In the genomic region with DNA sequence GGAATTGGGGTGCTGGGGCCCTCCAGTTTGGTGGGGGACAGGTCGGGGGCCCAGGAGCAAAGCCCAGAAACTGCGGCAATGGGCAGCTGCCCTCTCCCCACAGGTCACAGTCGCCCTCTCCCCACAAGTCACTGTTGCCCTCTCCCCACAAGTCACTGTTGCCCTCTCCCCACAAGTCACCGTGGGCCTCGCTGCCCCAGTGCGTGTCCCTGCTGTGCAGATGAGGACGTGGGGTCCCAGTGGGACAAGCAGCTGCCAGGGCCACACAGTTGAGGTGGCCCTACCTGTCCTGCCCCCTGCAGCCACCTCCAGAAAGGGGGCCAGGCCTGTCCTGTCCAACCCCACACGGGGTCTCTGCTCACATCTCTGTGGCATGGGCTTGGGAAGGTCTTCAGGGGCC, we compare ENCODE assay signal across 36 cellular contexts. TPM values are rescaled to one million over a fixed set of nuclear protein-coding genes. Genes with fewer than 3 reads are reported as not detected.
"Had no signal": no experiment of that assay in that cellular context is flagged by ENCODE, and none has a peak within 500 bp of the region (broad histone marks: within the 10 kb centered on the region; RNA-seq: fewer than 3 reads in every experiment).

No MANE protein-coding gene starts in this region.

- H3K4me3 Mint-ChIP-seq: activated B cell treated with CpG ODN at 0.5 μM for 24 hours; activated CD4-positive, alpha-beta memory T cell treated with anti-CD3 and anti-CD28 coated beads for 36 hours; activated CD4-positive, alpha-beta T cell treated with anti-CD3 and anti-CD28 coated beads, Interleukin-2, amount 10 ng/mL, durations not matched to agents 24 days and 14 days; activated CD8-positive, alpha-beta T cell treated with anti-CD3 and anti-CD28 coated beads for 36 hours; activated naive CD4-positive, alpha-beta T cell treated with anti-CD3 and anti-CD28 coated beads for 36 hours; activated naive CD8-positive, alpha-beta T cell treated with anti-CD3 and anti-CD28 coated beads for 36 hours; activated T-cell treated with anti-CD3 and anti-CD28 coated beads, Interleukin-2, amount 50 U/mL, for 4 hours; activated T-cell treated with anti-CD3 and anti-CD28 coated beads, Interleukin-2, amount 50 U/mL, for 72 hours; activated T-helper 1 cell treated with anti-CD3 and anti-CD28 coated beads, Interleukin-12 subunit alpha, Interleukin-12 subunit beta, Interleukin-2, Interleukin-4 antibody, amounts not matched to agents 30 ng/mL and 10 ng/mL and 1 ng/mL, durations not matched to agents 14 hours and 24 hours and 36 hours; activated T-helper 17 cell treated with anti-CD3 and anti-CD28 coated beads, Interleukin-2, amount 50 U/mL, for 72 hours; T-helper 1 cell treated with Interleukin-12 subunit alpha and Interleukin-12 subunit beta and Interleukin-4 antibody, amounts not matched to agents 30 μg/mL and 1 μg/mL, for 36 hours; T-helper 2 cell treated with Interferon-gamma antibody and Interleukin-4, amounts not matched to agents 5 μg/mL and 100 μg/mL, for 36 hours had no signal

- H3K9me3 ChIP-seq: adrenal gland, body of pancreas had no signal

- H3K27me3 Mint-ChIP-seq: activated CD4-positive, alpha-beta T cell treated with anti-CD3 and anti-CD28 coated beads, Interleukin-2, amount 10 ng/mL, durations not matched to agents 24 days and 14 days; activated CD8-positive, alpha-beta T cell treated with anti-CD3 and anti-CD28 coated beads for 36 hours; activated naive CD8-positive, alpha-beta T cell treated with anti-CD3 and anti-CD28 coated beads for 36 hours; activated T-helper 17 cell treated with anti-CD3 and anti-CD28 coated beads, Interleukin-2, amount 50 U/mL, for 72 hours had no signal

- DNase-seq: activated B cell treated with CpG ODN at 0.5 μM for 24 hours; activated CD4-positive, alpha-beta memory T cell treated with anti-CD3 and anti-CD28 coated beads for 36 hours; activated CD4-positive, alpha-beta T cell treated with anti-CD3 and anti-CD28 coated beads for 4 hours; activated CD4-positive, alpha-beta T cell treated with anti-CD3 and anti-CD28 coated beads, Interleukin-2, amount 10 ng/mL, durations not matched to agents 24 days and 14 days; activated CD4-positive, alpha-beta T cell treated with anti-CD3 and anti-CD28 coated beads, Interleukin-2, amount 50 U/mL, for 1 hour; activated CD4-positive, alpha-beta T cell treated with anti-CD3 and anti-CD28 coated beads, Interleukin-2, amount 50 U/mL, for 4 hours; activated CD4-positive, CD25-positive, alpha-beta regulatory T cell treated with anti-CD3 and anti-CD28 coated beads, Interleukin-2, amount 50 U/mL, for 72 hours; activated CD8-positive, alpha-beta T cell treated with anti-CD3 and anti-CD28 coated beads for 36 hours; activated effector memory CD4-positive, alpha-beta T cell treated with anti-CD3 and anti-CD28 coated beads, Interleukin-2, amount 50 U/mL, for 16 hours; activated gamma-delta T cell treated with Interleukin-2 at 50 U/mL for 16 hours; activated naive CD4-positive, alpha-beta T cell; activated naive CD4-positive, alpha-beta T cell treated with anti-CD3 and anti-CD28 coated beads for 36 hours; activated naive CD4-positive, alpha-beta T cell treated with anti-CD3 and anti-CD28 coated beads, Interleukin-2, amount 50 U/mL, for 16 hours; activated naive CD8-positive, alpha-beta T cell treated with anti-CD3 and anti-CD28 coated beads for 36 hours; activated T-cell treated with anti-CD3 and anti-CD28 coated beads, Interleukin-2, amount 50 U/mL, for 4 hours; activated T-cell treated with anti-CD3 and anti-CD28 coated beads, Interleukin-2, amount 50 U/mL, for 72 hours; adrenal gland; amniotic stem cell; body of pancreas; brain microvascular endothelial cell; central memory CD4-positive, alpha-beta T cell; T-helper 1 cell; T-helper 2 cell; T-helper 9 cell had no signal

- H3K27me3 ChIP-seq: adrenal gland, body of pancreas, brain microvascular endothelial cell, breast epithelium had no signal

- H3K4me3 ChIP-seq: adrenal gland, body of pancreas, breast epithelium had no signal

- H3K4me1 Mint-ChIP-seq: activated B cell treated with CpG ODN at 0.5 μM for 24 hours; activated CD4-positive, alpha-beta T cell treated with anti-CD3 and anti-CD28 coated beads, Interleukin-2, amount 10 ng/mL, durations not matched to agents 24 days and 14 days; activated naive CD8-positive, alpha-beta T cell treated with anti-CD3 and anti-CD28 coated beads for 36 hours; activated T-helper 17 cell treated with anti-CD3 and anti-CD28 coated beads, Interleukin-2, amount 50 U/mL, for 72 hours had no signal

- H3K36me3 Mint-ChIP-seq: activated naive CD8-positive, alpha-beta T cell treated with anti-CD3 and anti-CD28 coated beads for 36 hours had no signal

- H3K36me3 ChIP-seq: adrenal gland, brain microvascular endothelial cell, breast epithelium had no signal

- H3K27ac ChIP-seq: adrenal gland, body of pancreas, brain microvascular endothelial cell, breast epithelium, VCaP had no signal

- H3K4me1 ChIP-seq: adrenal gland, breast epithelium had no signal

- H3K27ac Mint-ChIP-seq: activated B cell treated with CpG ODN at 0.5 μM for 24 hours; activated CD4-positive, alpha-beta memory T cell treated with anti-CD3 and anti-CD28 coated beads for 36 hours; activated CD4-positive, alpha-beta T cell treated with anti-CD3 and anti-CD28 coated beads, Interleukin-2, amount 10 ng/mL, durations not matched to agents 24 days and 14 days; activated CD8-positive, alpha-beta T cell treated with anti-CD3 and anti-CD28 coated beads for 36 hours; activated naive CD4-positive, alpha-beta T cell treated with anti-CD3 and anti-CD28 coated beads for 36 hours; activated naive CD4-positive, alpha-beta T cell treated with anti-CD3 and anti-CD28 coated beads, Interleukin-2, amount 50 U/mL, for 72 hours; activated naive CD8-positive, alpha-beta T cell treated with anti-CD3 and anti-CD28 coated beads for 36 hours; activated T-cell treated with anti-CD3 and anti-CD28 coated beads, Interleukin-2, amount 50 U/mL, for 72 hours; activated T-helper 1 cell treated with anti-CD3 and anti-CD28 coated beads, Interleukin-12 subunit alpha, Interleukin-12 subunit beta, Interleukin-2, Interleukin-4 antibody, amounts not matched to agents 30 ng/mL and 10 ng/mL and 1 ng/mL, durations not matched to agents 14 hours and 24 hours and 36 hours; activated T-helper 17 cell treated with anti-CD3 and anti-CD28 coated beads, Interleukin-2, amount 50 U/mL, for 72 hours; T-helper 1 cell treated with Interleukin-12 subunit alpha and Interleukin-12 subunit beta and Interleukin-4 antibody, amounts not matched to agents 30 μg/mL and 1 μg/mL, for 36 hours; T-helper 2 cell treated with Interferon-gamma antibody and Interleukin-4, amounts not matched to agents 5 μg/mL and 100 μg/mL, for 36 hours had no signal

RNA-seq across cellular contexts. Expression of gene AGXT, which starts 13.0 kb away (rescaled TPM):
- total RNA-seq: activated B cell treated with CpG ODN at 0.5 μM for 24 hours; activated CD4-positive, alpha-beta memory T cell treated with anti-CD3 and anti-CD28 coated beads for 36 hours; activated CD4-positive, alpha-beta T cell treated with anti-CD3 and anti-CD28 coated beads, Interleukin-2, amount 10 ng/mL, durations not matched to agents 24 days and 14 days; activated CD8-positive, alpha-beta memory T cell treated with anti-CD3 and anti-CD28 coated beads for 36 hours; activated CD8-positive, alpha-beta T cell treated with anti-CD3 and anti-CD28 coated beads for 36 hours; activated naive CD4-positive, alpha-beta T cell treated with anti-CD3 and anti-CD28 coated beads for 36 hours; activated naive CD4-positive, alpha-beta T cell treated with anti-CD3 and anti-CD28 coated beads, Interleukin-2, amount 50 U/mL, for 72 hours; activated naive CD8-positive, alpha-beta T cell treated with anti-CD3 and anti-CD28 coated beads for 36 hours; activated T-cell treated with anti-CD3 and anti-CD28 coated beads, Interleukin-2, amount 50 U/mL, for 72 hours; activated T-helper 1 cell treated with anti-CD3 and anti-CD28 coated beads, Interleukin-12 subunit alpha, Interleukin-12 subunit beta, Interleukin-2, Interleukin-4 antibody, amounts not matched to agents 30 ng/mL and 10 ng/mL and 1 ng/mL, durations not matched to agents 14 hours and 24 hours and 36 hours; activated T-helper 17 cell treated with anti-CD3 and anti-CD28 coated beads, Interleukin-2, amount 50 U/mL, for 72 hours; aorta; astrocyte; cardiac septum; cerebellum had no signal
- polyA plus RNA-seq: aorta had no signal

RNA-seq across cellular contexts. Expression of gene KIF1A, which starts 35.7 kb away (rescaled TPM):
- total RNA-seq: activated B cell treated with CpG ODN at 0.5 μM for 24 hours had no signal

RNA-seq across cellular contexts. Expression of gene MAB21L4, which starts 40.3 kb away (rescaled TPM):
- total RNA-seq: activated B cell treated with CpG ODN at 0.5 μM for 24 hours; activated CD4-positive, alpha-beta memory T cell treated with anti-CD3 and anti-CD28 coated beads for 36 hours; activated CD4-positive, alpha-beta T cell treated with anti-CD3 and anti-CD28 coated beads, Interleukin-2, amount 10 ng/mL, durations not matched to agents 24 days and 14 days; activated CD8-positive, alpha-beta memory T cell treated with anti-CD3 and anti-CD28 coated beads for 36 hours; activated CD8-positive, alpha-beta T cell treated with anti-CD3 and anti-CD28 coated beads for 36 hours; activated naive CD4-positive, alpha-beta T cell treated with anti-CD3 and anti-CD28 coated beads for 36 hours; activated naive CD4-positive, alpha-beta T cell treated with anti-CD3 and anti-CD28 coated beads, Interleukin-2, amount 50 U/mL, for 72 hours; activated naive CD8-positive, alpha-beta T cell treated with anti-CD3 and anti-CD28 coated beads for 36 hours; activated T-cell treated with anti-CD3 and anti-CD28 coated beads, Interleukin-2, amount 50 U/mL, for 4 hours; activated T-cell treated with anti-CD3 and anti-CD28 coated beads, Interleukin-2, amount 50 U/mL, for 72 hours; activated T-helper 1 cell treated with anti-CD3 and anti-CD28 coated beads, Interleukin-12 subunit alpha, Interleukin-12 subunit beta, Interleukin-2, Interleukin-4 antibody, amounts not matched to agents 30 ng/mL and 10 ng/mL and 1 ng/mL, durations not matched to agents 14 hours and 24 hours and 36 hours; activated T-helper 17 cell treated with anti-CD3 and anti-CD28 coated beads, Interleukin-2, amount 50 U/mL, for 72 hours; adrenal gland; aorta; cardiac septum; cerebellum had no signal

RNA-seq across cellular contexts. Expression of gene CROCC2, which starts 50.5 kb away (rescaled TPM):
- total RNA-seq: activated B cell treated with CpG ODN at 0.5 μM for 24 hours; activated CD4-positive, alpha-beta memory T cell treated with anti-CD3 and anti-CD28 coated beads for 36 hours; activated CD4-positive, alpha-beta T cell treated with anti-CD3 and anti-CD28 coated beads, Interleukin-2, amount 10 ng/mL, durations not matched to agents 24 days and 14 days; activated CD8-positive, alpha-beta memory T cell treated with anti-CD3 and anti-CD28 coated beads for 36 hours; activated CD8-positive, alpha-beta T cell treated with anti-CD3 and anti-CD28 coated beads for 36 hours; activated naive CD4-positive, alpha-beta T cell treated with anti-CD3 and anti-CD28 coated beads for 36 hours; activated naive CD4-positive, alpha-beta T cell treated with anti-CD3 and anti-CD28 coated beads, Interleukin-2, amount 50 U/mL, for 72 hours; activated naive CD8-positive, alpha-beta T cell treated with anti-CD3 and anti-CD28 coated beads for 36 hours; activated T-cell treated with anti-CD3 and anti-CD28 coated beads, Interleukin-2, amount 50 U/mL, for 4 hours; activated T-cell treated with anti-CD3 and anti-CD28 coated beads, Interleukin-2, amount 50 U/mL, for 72 hours; activated T-helper 1 cell treated with anti-CD3 and anti-CD28 coated beads, Interleukin-12 subunit alpha, Interleukin-12 subunit beta, Interleukin-2, Interleukin-4 antibody, amounts not matched to agents 30 ng/mL and 10 ng/mL and 1 ng/mL, durations not matched to agents 14 hours and 24 hours and 36 hours; activated T-helper 17 cell treated with anti-CD3 and anti-CD28 coated beads, Interleukin-2, amount 50 U/mL, for 72 hours; astrocyte; cardiac septum; cerebellum had no signal
- polyA plus RNA-seq: aorta had no signal
